17 cellular contexts compared by ENCODE assay signal in genomic region chr6:163572612-163573011, GRCh38.
A peak's percentile ranks its signal among the peaks of the same experiment; 100 is the strongest.
DNase-seq lines count a peak whose midpoint lies in the region; ATAC-seq and TF ChIP-seq lines count a peak whose summit lies in the region.
"Had no signal": no experiment of that assay in that cellular context is flagged by ENCODE, and none has a peak within 500 bp of the region (broad histone marks: within the 10 kb centered on the region; RNA-seq: fewer than 3 reads in every experiment).

No MANE protein-coding gene starts in this region.

- DNase-seq in Daoy (ENCODE audit: low read depth) (peak; percentile 53), cardiac fibroblast (ENCODE audit: low read depth in 2 of 2) (peak; percentile 26 to 36), kidney glomerular epithelial cell (lab: John Stamatoyannopoulos, UW) (peak; percentile 48), NCI-H526 (lab: John Stamatoyannopoulos, UW) (no peak)
- DNase-seq in stimulated activated CD4-positive, alpha-beta T cell treated with anti-CD3 and anti-CD28 coated beads, Interleukin-2, amount 100 ng/mL, for 48 hours, result no peak
- DNase-seq: activated CD4-positive, CD25-positive, alpha-beta regulatory T cell; activated CD8-positive, alpha-beta memory T cell treated with anti-CD3 and anti-CD28 coated beads, Interleukin-2, amount 50 U/mL, for 48 hours; GF-D8; KG1; NCI-H1930; small intestine had no signal

- no peaks in the 10 kb centered on the region for H3K27me3 ChIP-seq in HUES64 (ENCODE audit: insufficient read depth, low read length)
- H3K27me3 ChIP-seq: BLaER1 treated with 17β-estradiol and CSF1 and Interleukin-3, amounts not matched to agents 10 nM and 100 nM had no signal

- H3K36me3 ChIP-seq in HUES64 (ENCODE audit: insufficient read depth, low read length), result peaks cover 23% of the 10 kb centered on the region

- WGBS in HUES64, result 17% methylated on average over 3 of the region's 5 CpGs

- H3K27ac ChIP-seq in HUES64 (ENCODE audit: low read depth, low read length), result 0 out of 2 replicates have a peak overlapping the region, but pooled peaks have one; percentile 32
- H3K27ac ChIP-seq: BLaER1 treated with 17β-estradiol and CSF1 and Interleukin-3, amounts not matched to agents 10 nM and 100 nM; epithelial cell of prostate had no signal

- ATAC-seq in HG03097 (IDR thresholded peaks at IDR 0.05; ENCODE audit: low FRiP score, unreplicated experiment) (no peak), HG02938 (IDR thresholded peaks at IDR 0.05; ENCODE audit: unreplicated experiment) (no peak)
- ATAC-seq: activated naive CD4-positive, alpha-beta T cell treated with anti-CD3 and anti-CD28 coated beads, Interleukin-2, amount 50 U/mL, for 72 hours had no signal

- no peaks in the 10 kb centered on the region for H3K9me3 ChIP-seq in HUES64 (ENCODE audit: insufficient read depth, low read depth, low read length)

- H3K4me3 ChIP-seq in HUES64 (ENCODE audit: low read length) (no peak overlapping the region), cardiac fibroblast (replicated peaks in 1 of 2; ENCODE audit: low read depth in 2 of 2, low read length in 2 of 2) (no peak overlapping the region)
- H3K4me3 ChIP-seq: BLaER1 treated with 17β-estradiol and CSF1 and Interleukin-3, amounts not matched to agents 10 nM and 100 nM had no signal

- no peak overlapping the region for H3K9ac ChIP-seq in HUES64 (ENCODE audit: low read depth, low read length)
- H3K9ac ChIP-seq: BLaER1 treated with 17β-estradiol and CSF1 and Interleukin-3, amounts not matched to agents 10 nM and 100 nM had no signal

- TF ChIP-seq CTCF in cardiac fibroblast (IDR thresholded peaks at IDR 0.05; ENCODE audit: low read depth, low read length), result no peak

- peaks cover 42% of the 10 kb centered on the region for H3K4me1 ChIP-seq in HUES64 (ENCODE audit: insufficient read depth, low read length)

Comparison
In these comparisons a context has a peak if more than half of its experiments do, and no peak if none do; other contexts are left out.
1. DNase-seq: peak in Daoy (single experiment), cardiac fibroblast (2 of 2) and kidney glomerular epithelial cell (single experiment); none in NCI-H526 (0 of 2) and stimulated activated CD4-positive, alpha-beta T cell treated with anti-CD3 and anti-CD28 coated beads, Interleukin-2, amount 100 ng/mL, for 48 hours (0 of 2).